ENCODE assay signal across 9 cellular contexts in the genomic region with DNA sequence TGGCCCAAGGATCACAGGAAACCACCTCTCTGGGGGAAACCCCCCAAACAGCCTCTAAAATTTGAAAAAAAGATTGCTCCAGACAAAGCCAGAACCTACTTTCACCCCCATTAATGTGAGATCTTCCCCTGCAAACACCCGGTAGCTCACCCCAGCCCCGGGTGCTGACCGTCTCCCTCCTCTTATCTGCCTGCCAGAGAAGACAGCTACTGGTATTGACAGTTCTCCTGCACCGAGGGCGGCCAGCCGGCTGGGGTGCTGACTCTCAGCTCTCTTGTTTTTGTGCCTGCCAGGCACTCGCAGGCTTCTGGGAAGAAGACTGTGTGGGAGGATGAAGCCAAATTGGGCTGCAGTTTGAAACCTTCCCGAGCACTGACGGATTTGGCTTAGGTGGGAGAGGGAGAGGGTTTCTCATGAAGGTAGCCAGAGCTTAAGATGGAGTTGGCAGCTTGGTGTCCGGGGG. TPM values are rescaled to one million over a fixed set of nuclear protein-coding genes. Genes with fewer than 3 reads are reported as not detected.
DNase-seq lines count a peak whose midpoint lies in the region; ATAC-seq and TF ChIP-seq lines count a peak whose summit lies in the region.
"Had no signal": no experiment of that assay in that cellular context is flagged by ENCODE, and none has a peak within 500 bp of the region (broad histone marks: within the 10 kb centered on the region; RNA-seq: fewer than 3 reads in every experiment).

No MANE protein-coding gene starts in this region.

- H3K27ac ChIP-seq in CD4-positive, CD25-positive, alpha-beta regulatory T cell (ENCODE audit: insufficient read depth, low read length, poor library complexity, severe bottlenecking) = peak overlapping the region; percentile 83
- H3K27ac ChIP-seq: RWPE1 had no signal

- H3K4me1 Mint-ChIP-seq in CD4-positive, CD25-positive, alpha-beta regulatory T cell = peaks cover 16 to 78% (median 53%) of the 10 kb centered on the region in 4 donors
- peaks cover 55% of the 10 kb centered on the region for H3K4me1 Mint-ChIP-seq in nephron

- no peaks in the 10 kb centered on the region for H3K27me3 Mint-ChIP-seq in CD4-positive, CD25-positive, alpha-beta regulatory T cell
- H3K27me3 Mint-ChIP-seq in nephron (ENCODE audit: low read depth) = peaks cover 64% of the 10 kb centered on the region

- H3K27ac Mint-ChIP-seq in CD4-positive, CD25-positive, alpha-beta regulatory T cell = peak overlapping the region; percentile 79 to 98 (median 95)
- peak overlapping the region; percentile 21 to 74 (median 73) for H3K27ac Mint-ChIP-seq in nephron

- H3K4me3 Mint-ChIP-seq in CD4-positive, CD25-positive, alpha-beta regulatory T cell = peak overlapping the region; percentile 92 to 99 (median 96)
- H3K4me3 Mint-ChIP-seq in nephron = peak overlapping the region; percentile 64 to 82 (median 74)

- H3K36me3 ChIP-seq in CD4-positive, CD25-positive, alpha-beta regulatory T cell (ENCODE audit: control insufficient read depth, insufficient read depth, low read length) = peaks cover 3% of the 10 kb centered on the region

- peak; percentile 30 to 51 (median 43) for DNase-seq in CD4-positive, CD25-positive, alpha-beta regulatory T cell
- peak; percentile 86 for DNase-seq in OCI-M1 (lab: John Stamatoyannopoulos, UW)
- DNase-seq in cerebellar cortex (ENCODE audit: low spot score) = peak; percentile 32
- DNase-seq in amniotic stem cell (lab: John Stamatoyannopoulos, UW) = no peak
- DNase-seq in dermis blood vessel endothelial cell = no peak
- no peak for DNase-seq in NCI-H226

- no peaks in the 10 kb centered on the region for H3K9me3 ChIP-seq in CD4-positive, CD25-positive, alpha-beta regulatory T cell (ENCODE audit: control insufficient read depth in 2 of 2, low read length in 2 of 2)

- H3K27me3 ChIP-seq in CD4-positive, CD25-positive, alpha-beta regulatory T cell (ENCODE audit: control insufficient read depth, insufficient read depth, low read length) = no peaks in the 10 kb centered on the region

- peak overlapping the region; percentile 77 for H3K4me3 ChIP-seq in CD4-positive, CD25-positive, alpha-beta regulatory T cell (ENCODE audit: low read depth, low read length)

- H3K9me3 Mint-ChIP-seq in CD4-positive, CD25-positive, alpha-beta regulatory T cell = peaks cover 0 to 2% (median 0%) of the 10 kb centered on the region in 7 donors
- no peaks in the 10 kb centered on the region for H3K9me3 Mint-ChIP-seq in nephron

- ATAC-seq in CD4-positive, CD25-positive, alpha-beta regulatory T cell (ENCODE audit: low read depth in 2 of 2) = no peak
- ATAC-seq in GM18868 (IDR thresholded peaks at IDR 0.05; ENCODE audit: unreplicated experiment) = no peak

- H3K36me3 Mint-ChIP-seq in CD4-positive, CD25-positive, alpha-beta regulatory T cell = peaks cover 21% of the 10 kb centered on the region
- H3K36me3 Mint-ChIP-seq in nephron (ENCODE audit: low read depth) = no peaks in the 10 kb centered on the region

- peaks cover 76% of the 10 kb centered on the region for H3K4me1 ChIP-seq in CD4-positive, CD25-positive, alpha-beta regulatory T cell (ENCODE audit: control insufficient read depth, insufficient read depth, low read length, poor library complexity, severe bottlenecking)

- no peak for TF ChIP-seq CTCF in nephron (IDR thresholded peaks at IDR 0.05; ENCODE audit: unreplicated experiment in 3 of 3)

RNA-seq across cellular contexts. Expression of gene RASSF5, which starts 48.2 kb away (rescaled TPM):
- total RNA-seq in CD4-positive, CD25-positive, alpha-beta regulatory T cell = 158 TPM
- polyA plus RNA-seq in CD4-positive, CD25-positive, alpha-beta regulatory T cell = 100 to 1,000 TPM; 224 to 258 (median 231) TPM
- 0.33 and 0.51 TPM in 2 replicates for total RNA-seq in dermis blood vessel endothelial cell

RNA-seq across cellular contexts. Expression of gene EIF2D, which starts 56.8 kb away (rescaled TPM):
- 35.7 TPM for total RNA-seq in CD4-positive, CD25-positive, alpha-beta regulatory T cell
- polyA plus RNA-seq in CD4-positive, CD25-positive, alpha-beta regulatory T cell = 10 to 100 TPM; 21.3 to 32.6 (median 26.7) TPM
- 66.1 and 69.9 TPM in 2 replicates for total RNA-seq in dermis blood vessel endothelial cell

Comparison
In these comparisons a context has a peak if more than half of its experiments do, and no peak if none do; other contexts are left out.
1. DNase-seq: peak in CD4-positive, CD25-positive, alpha-beta regulatory T cell (3 of 3), OCI-M1 (single experiment) and cerebellar cortex (single experiment); none in amniotic stem cell (single experiment), dermis blood vessel endothelial cell (single experiment) and NCI-H226 (single experiment).
2. RNA of gene RASSF5, which starts 48.2 kb away (total RNA-seq): 158 TPM in CD4-positive, CD25-positive, alpha-beta regulatory T cell (single experiment); 0.33 to 0.51 TPM in dermis blood vessel endothelial cell; every median in the first group is over 100 times any median in the second.